21 cellular contexts compared by ENCODE assay signal in genomic region chr14:95418858-95419257, GRCh38.
"Had no signal": no experiment of that assay in that cellular context is flagged by ENCODE, and none has a peak within 500 bp of the region (broad histone marks: within the 10 kb centered on the region; RNA-seq: fewer than 3 reads in every experiment).

No MANE protein-coding gene starts in this region.

- H3K9me3 Mint-ChIP-seq: stimulated activated effector memory CD8-positive, alpha-beta T cell treated with anti-CD3 and anti-CD28 coated beads, Interleukin-12 subunit alpha, Interleukin-12 subunit beta, amount 100 ng/mL, for 72 hours had no signal

- H3K36me3 Mint-ChIP-seq: neural progenitor cell had no signal

- H3K27me3 Mint-ChIP-seq: naive B cell; stimulated activated naive CD8-positive, alpha-beta T cell treated with anti-CD3 and anti-CD28 coated beads, Interleukin-15, Interleukin-2, amounts not matched to agents 100 ng/mL and 50 ng/mL, for 24 hours had no signal

- H3K27ac Mint-ChIP-seq: mesothelial cell of epicardium; nephron progenitor cell; neural progenitor cell; stimulated activated effector memory CD8-positive, alpha-beta T cell treated with anti-CD3 and anti-CD28 coated beads, Interleukin-12 subunit alpha, Interleukin-12 subunit beta, amount 100 ng/mL, for 72 hours; stimulated activated naive CD8-positive, alpha-beta T cell treated with anti-CD3 and anti-CD28 coated beads, Interleukin-15, Interleukin-2, amounts not matched to agents 100 ng/mL and 50 ng/mL, for 24 hours had no signal

- DNase-seq: islet precursor cell; left ventricle myocardium inferior; mesendoderm; naive B cell; natural killer cell; nephron progenitor cell; ovary; retina; right cardiac atrium; sigmoid colon; small intestine; spleen; stimulated activated CD4-positive, alpha-beta T cell treated with anti-CD3 and anti-CD28 coated beads, Interleukin-4, amount 100 ng/mL, for 24 hours; stimulated activated naive CD4-positive, alpha-beta T cell; tibial artery; trophoblast cell; upper lobe of right lung had no signal

- ATAC-seq: natural killer cell; right cardiac atrium; stimulated activated effector memory CD8-positive, alpha-beta T cell treated with anti-CD3 and anti-CD28 coated beads, Interleukin-12 subunit alpha, Interleukin-12 subunit beta, amount 100 ng/mL, for 72 hours; upper lobe of right lung had no signal

- H3K4me3 Mint-ChIP-seq: mesothelial cell of epicardium; naive B cell; natural killer cell; nephron progenitor cell; neural progenitor cell; stimulated activated effector memory CD8-positive, alpha-beta T cell treated with anti-CD3 and anti-CD28 coated beads, Interleukin-12 subunit alpha, Interleukin-12 subunit beta, amount 100 ng/mL, for 72 hours; stimulated activated naive CD8-positive, alpha-beta T cell treated with anti-CD3 and anti-CD28 coated beads, Interleukin-15, Interleukin-2, amounts not matched to agents 100 ng/mL and 50 ng/mL, for 24 hours had no signal
